ENCODE assay signal across 8 cellular contexts in the genomic region with DNA sequence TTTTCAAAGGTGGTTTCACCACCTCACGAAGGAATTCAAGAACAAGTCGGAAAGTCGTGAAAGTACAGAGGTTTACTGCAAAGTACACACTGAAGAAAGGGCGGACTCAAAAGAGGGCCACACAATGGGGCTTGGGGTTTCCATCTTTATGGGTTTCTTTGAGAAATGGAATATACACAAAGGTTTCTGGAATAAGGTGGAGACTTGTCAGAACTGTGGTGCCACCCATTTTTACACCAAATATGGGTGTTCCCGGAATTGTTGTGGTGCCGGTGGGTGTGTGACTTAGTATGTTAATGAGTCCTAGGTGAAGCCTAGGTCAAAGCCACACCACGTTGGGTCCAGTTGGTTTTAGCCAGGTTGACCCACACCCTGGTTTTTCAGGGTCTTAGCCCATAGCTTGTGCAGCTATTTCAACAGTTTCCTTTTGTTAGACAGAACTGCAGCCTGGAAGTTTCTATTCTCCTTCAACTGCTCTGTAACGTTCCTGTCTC. TPM values are rescaled to one million over a fixed set of nuclear protein-coding genes. Genes with fewer than 3 reads are reported as not detected.
DNase-seq lines count a peak whose midpoint lies in the region; ATAC-seq and TF ChIP-seq lines count a peak whose summit lies in the region.

No MANE protein-coding gene starts in this region.

- peaks cover 3% of the 10 kb centered on the region for H3K9me3 Mint-ChIP-seq in stimulated activated memory B cell treated with anti-CD40 and anti-IgM and Interleukin-4, amounts not matched to agents 10 μg/mL and 1 μg/mL and 100 μg/mL, for 72 hours

- H3K9me3 ChIP-seq in hepatocyte (ENCODE audit: low read depth), result no peaks in the 10 kb centered on the region

- H3K27me3 Mint-ChIP-seq in stimulated activated memory B cell treated with anti-CD40 and anti-IgM and Interleukin-4, amounts not matched to agents 10 μg/mL and 1 μg/mL and 100 μg/mL, for 72 hours, result no peaks in the 10 kb centered on the region

- peak overlapping the region; percentile 54 for H2AFZ ChIP-seq in hepatocyte

- peak overlapping the region; percentile 60 for H3K27ac Mint-ChIP-seq in stimulated activated memory B cell treated with anti-CD40 and anti-IgM and Interleukin-4, amounts not matched to agents 10 μg/mL and 1 μg/mL and 100 μg/mL, for 72 hours

- TF ChIP-seq CTCF in WI38 (IDR thresholded peaks at IDR 0.05; ENCODE audit: low read depth, low read length) (no peak), hepatocyte (IDR thresholded peaks at IDR 0.05; ENCODE audit: poor library complexity) (no peak), foreskin fibroblast (IDR thresholded peaks at IDR 0.05; ENCODE audit: low read depth, low read length) (no peak)

- whole genome bisulfite sequencing in hepatocyte (ENCODE audit: low lambda C conversion rate, missing lambda C conversion rate), result 63% methylated on average over 8 of the region's 8 CpGs

- no peak for ATAC-seq in stimulated activated memory B cell treated with anti-CD40 and anti-IgM and Interleukin-4, amounts not matched to agents 10 μg/mL and 1 μg/mL and 100 μg/mL, for 72 hours

- peak overlapping the region; percentile 63 for H3K4me2 ChIP-seq in hepatocyte

- no peaks in the 10 kb centered on the region for H3K9me2 ChIP-seq in hepatocyte (replicated peaks; ENCODE audit: insufficient read depth)

- DNase-seq in NCI-H2227 (lab: John Stamatoyannopoulos, UW; ENCODE audit: unreplicated experiment) (peak; percentile 40), NCI-H2227 treated with DMSO at 0.1 percent for 48 hours (lab: John Stamatoyannopoulos, UW) (no peak), hepatocyte (ENCODE audit: low spot score) (no peak), foreskin fibroblast (no peak), T-helper 9 cell (no peak), NCI-H1092 treated with DMSO at 0.1 percent for 48 hours (lab: John Stamatoyannopoulos, UW) (no peak)

- H3K36me3 Mint-ChIP-seq in stimulated activated memory B cell treated with anti-CD40 and anti-IgM and Interleukin-4, amounts not matched to agents 10 μg/mL and 1 μg/mL and 100 μg/mL, for 72 hours, result no peaks in the 10 kb centered on the region

- peaks cover 30% of the 10 kb centered on the region for H3K79me2 ChIP-seq in hepatocyte

- no peaks in the 10 kb centered on the region for H4K20me1 ChIP-seq in hepatocyte (ENCODE audit: insufficient read depth, poor library complexity, severe bottlenecking)

- H3K4me1 ChIP-seq in hepatocyte (ENCODE audit: insufficient read depth), result peaks cover 4% of the 10 kb centered on the region

- peaks cover 17% of the 10 kb centered on the region for H3K4me1 Mint-ChIP-seq in stimulated activated memory B cell treated with anti-CD40 and anti-IgM and Interleukin-4, amounts not matched to agents 10 μg/mL and 1 μg/mL and 100 μg/mL, for 72 hours

- peak overlapping the region; percentile 75 for H3K27ac ChIP-seq in hepatocyte

- H3K4me3 Mint-ChIP-seq in stimulated activated memory B cell treated with anti-CD40 and anti-IgM and Interleukin-4, amounts not matched to agents 10 μg/mL and 1 μg/mL and 100 μg/mL, for 72 hours, result peak overlapping the region; percentile 71

- no peaks in the 10 kb centered on the region for H3K36me3 ChIP-seq in hepatocyte (replicated peaks; ENCODE audit: insufficient read depth, low read depth)

- H3K4me3 ChIP-seq in WI38 (ENCODE audit: low read depth, low read length) (0 out of 2 replicates have a peak overlapping the region, but pooled peaks have one; percentile 17), hepatocyte (no peak overlapping the region), foreskin fibroblast (ENCODE audit: low read depth in 1 of 2, low read length in 2 of 2) (peak overlapping the region in 1 of 2 donors; percentile 56)

- H3K27me3 ChIP-seq in hepatocyte, result no peaks in the 10 kb centered on the region

RNA-seq across cellular contexts. Expression of a gene that starts 0.6 kb away (rescaled TPM):
- 44.3 and 53.6 TPM in 2 replicates for total RNA-seq in hepatocyte
- polyA plus RNA-seq in hepatocyte, result 71.7 and 83.1 TPM in 2 replicates

RNA-seq across cellular contexts. Expression of a gene that starts 19.7 kb away (rescaled TPM):
- total RNA-seq in hepatocyte, result 1.0 and 2.5 TPM in 2 replicates
- polyA plus RNA-seq in hepatocyte, result 0.62 and 1.9 TPM in 2 replicates
